In genomic region chr5:132916086-132916485, GRCh38 we compare ENCODE assay signal across 1 cellular context.
TF ChIP-seq lines count a peak whose summit lies in the region.

No MANE protein-coding gene starts in this region.

TF ChIP-seq in endothelial cell of umbilical vein, 7 proteins besides CTCF, POLR2A, EP300 and RAD21:
- no peak for TF ChIP-seq FOS (IDR thresholded peaks at IDR 0.05; ENCODE audit: borderline replicate concordance, insufficient read depth, low read length)
- no peak for TF ChIP-seq JUN (IDR thresholded peaks at IDR 0.05; ENCODE audit: borderline replicate concordance, insufficient read depth, insufficient read length, low read depth)
- no peak for TF ChIP-seq GATA2 (IDR thresholded peaks at IDR 0.05; ENCODE audit: insufficient read depth, insufficient read length, low read depth, low read length)
- TF ChIP-seq POLR2AphosphoS5 (IDR thresholded peaks at IDR 0.05; ENCODE audit: insufficient read depth, low read depth, low read length) = no peak
- no peak for TF ChIP-seq EZH2 (IDR thresholded peaks at IDR 0.05; ENCODE audit: borderline replicate concordance, low read depth, low read length, severe bottlenecking)
- TF ChIP-seq, protein P1, sequence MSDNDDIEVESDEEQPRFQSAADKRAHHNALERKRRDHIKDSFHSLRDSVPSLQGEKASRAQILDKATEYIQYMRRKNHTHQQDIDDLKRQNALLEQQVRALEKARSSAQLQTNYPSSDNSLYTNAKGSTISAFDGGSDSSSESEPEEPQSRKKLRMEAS (IDR thresholded peaks at IDR 0.05; ENCODE audit: insufficient read depth, insufficient read length) = no peak
- no peak for TF ChIP-seq MYC (IDR thresholded peaks at IDR 0.05; ENCODE audit: low read depth, low read length)
